ENCODE assay signal across 18 cellular contexts in genomic region chr11:61406991-61407728, GRCh38. TPM values are rescaled to one million over a fixed set of nuclear protein-coding genes. Genes with fewer than 3 reads are reported as not detected.
DNase-seq lines count a peak whose midpoint lies in the region; ATAC-seq and TF ChIP-seq lines count a peak whose summit lies in the region.
"Had no signal": no experiment of that assay in that cellular context is flagged by ENCODE, and none has a peak within 500 bp of the region (broad histone marks: within the 10 kb centered on the region; RNA-seq: fewer than 3 reads in every experiment).

No MANE protein-coding gene starts in this region.

- H3K9me3 ChIP-seq in neuronal stem cell (replicated peaks in 1 of 2; ENCODE audit: control insufficient read depth in 2 of 2, insufficient read depth in 1 of 2, low read depth in 1 of 2, low read length in 2 of 2): peaks cover 0 to 2% of the 10 kb centered on the region in 2 donors
- no peaks in the 10 kb centered on the region for H3K9me3 ChIP-seq in vagina

- peaks cover 100% of the 10 kb centered on the region for H3K36me3 Mint-ChIP-seq in activated T-cell treated with anti-CD3 and anti-CD28 coated beads, Interleukin-2, amount 50 U/mL, for 24 hours (ENCODE audit: low read depth)
- peaks cover 59% of the 10 kb centered on the region for H3K36me3 Mint-ChIP-seq in activated naive CD4-positive, alpha-beta T cell treated with anti-CD3 and anti-CD28 coated beads, Interleukin-2, amount 10 ng/mL, durations not matched to agents 7 days and 5 days

- H3K27ac ChIP-seq in caudate nucleus (ENCODE audit: low read depth, low read length): peak overlapping the region; percentile 91
- H3K27ac ChIP-seq in neuronal stem cell (replicated peaks; ENCODE audit: low read length): no peak overlapping the region
- H3K27ac ChIP-seq in vagina: no peak overlapping the region
- H3K27ac ChIP-seq: C4-2B had no signal

- H3K23ac ChIP-seq in neuronal stem cell (ENCODE audit: low read depth, low read length, poor library complexity): no peak overlapping the region

- no peaks in the 10 kb centered on the region for H3K27me3 Mint-ChIP-seq in activated T-cell treated with anti-CD3 and anti-CD28 coated beads, Interleukin-2, amount 50 U/mL, for 24 hours
- no peaks in the 10 kb centered on the region for H3K27me3 Mint-ChIP-seq in activated naive CD4-positive, alpha-beta T cell treated with anti-CD3 and anti-CD28 coated beads, Interleukin-2, amount 10 ng/mL, durations not matched to agents 7 days and 5 days

- no peak overlapping the region for H2BK15ac ChIP-seq in neuronal stem cell (ENCODE audit: low read length)

- TF ChIP-seq POLR2A in vagina (IDR thresholded peaks at IDR 0.05): no peak

- CTCF ChIA-PET in activated naive CD4-positive, alpha-beta T cell treated with anti-CD3 and anti-CD28 coated beads, Interleukin-2, amount 10 ng/mL, durations not matched to agents 7 days and 5 days (lab: Charles Lee): interaction anchor here (2.2 kb wide), 1 partner anchor 21 kb away, joined by 5 read pairs; no protein-coding TSS in a partner anchor

- H2BK5ac ChIP-seq in neuronal stem cell (ENCODE audit: low read length): no peak overlapping the region

- intact Hi-C loops in vagina (cut with DNase I): no loop called here

- peak overlapping the region; percentile 47 for H3K9ac ChIP-seq in neuronal stem cell (ENCODE audit: low read depth, low read length, poor library complexity)

- no CpG with 5 or more reads among the region's 5 CpGs for WGBS in neuronal stem cell (ENCODE audit: extremely low coverage in 2 of 2, insufficient read length in 2 of 2, insufficient replicate concordance in 1 of 2), 2 donors

- no peaks in the 10 kb centered on the region for H3K27me3 ChIP-seq in neuronal stem cell (ENCODE audit: control insufficient read depth in 3 of 3, insufficient read depth in 3 of 3, low read depth in 1 of 3, low read length in 3 of 3)
- no peaks in the 10 kb centered on the region for H3K27me3 ChIP-seq in vagina

- no peak for TF ChIP-seq CTCF in vagina (IDR thresholded peaks at IDR 0.05)

- H3K4me3 Mint-ChIP-seq in activated T-cell treated with anti-CD3 and anti-CD28 coated beads, Interleukin-2, amount 50 U/mL, for 24 hours: no peak overlapping the region
- no peak overlapping the region for H3K4me3 Mint-ChIP-seq in activated naive CD4-positive, alpha-beta T cell treated with anti-CD3 and anti-CD28 coated beads, Interleukin-2, amount 10 ng/mL, durations not matched to agents 7 days and 5 days
- H3K4me3 Mint-ChIP-seq: H9 had no signal

- no peak overlapping the region for H3K4ac ChIP-seq in neuronal stem cell (ENCODE audit: low read length)

- no peak overlapping the region for H2AFZ ChIP-seq in neuronal stem cell (ENCODE audit: low read length)

- peak overlapping the region; percentile 48 for H3K27ac Mint-ChIP-seq in activated T-cell treated with anti-CD3 and anti-CD28 coated beads, Interleukin-2, amount 50 U/mL, for 24 hours
- H3K27ac Mint-ChIP-seq in activated naive CD4-positive, alpha-beta T cell treated with anti-CD3 and anti-CD28 coated beads, Interleukin-2, amount 10 ng/mL, durations not matched to agents 7 days and 5 days: no peak overlapping the region
- H3K27ac Mint-ChIP-seq: H9 had no signal

- no peak overlapping the region for H4K91ac ChIP-seq in neuronal stem cell (ENCODE audit: low read depth, low read length, poor library complexity)

- H4K8ac ChIP-seq in neuronal stem cell (ENCODE audit: low read depth, low read length): no peak overlapping the region

- H2AK5ac ChIP-seq in neuronal stem cell (ENCODE audit: low read depth, low read length): no peak overlapping the region

- DNase-seq in activated T-cell treated with anti-CD3 and anti-CD28 coated beads, Interleukin-2, amount 50 U/mL, for 24 hours: no peak
- DNase-seq in activated T-cell treated with anti-CD3 and anti-CD28 coated beads, Interleukin-2, amount 50 U/mL, for 1 hour: no peak
- DNase-seq in caudate nucleus (lab: John Stamatoyannopoulos, UW): peak in 2 of 61 donors; percentile 16 to 18
- DNase-seq in neuronal stem cell (ENCODE audit: low spot score): no peak
- DNase-seq in activated naive CD4-positive, alpha-beta T cell treated with anti-CD3 and anti-CD28 coated beads, Interleukin-2, amount 10 ng/mL, durations not matched to agents 7 days and 5 days: no peak
- no peak for DNase-seq in vagina (ENCODE audit: extremely low spot score in 2 of 2)
- DNase-seq: DMS53, H9, Karpas-422, MM.1S, NCI-H1105, NCI-H1694 treated with DMSO at 0.1 percent for 48 hours, NCI-H510A, SHP77 had no signal

- no peak overlapping the region for H2BK120ac ChIP-seq in neuronal stem cell (ENCODE audit: low read depth, low read length)

- no peak overlapping the region for H2BK12ac ChIP-seq in neuronal stem cell (ENCODE audit: low read length)

- H3K79me1 ChIP-seq in neuronal stem cell (ENCODE audit: low read depth, low read length): peaks cover 1% of the 10 kb centered on the region

- H3K4me3 ChIP-seq in neuronal stem cell (ENCODE audit: low read length in 2 of 2): no peak overlapping the region
- no peak overlapping the region for H3K4me3 ChIP-seq in vagina

- no peak overlapping the region for H3K4me2 ChIP-seq in neuronal stem cell (ENCODE audit: insufficient read depth, low read length, poor library complexity, severe bottlenecking)

- no peaks in the 10 kb centered on the region for H3K9me3 Mint-ChIP-seq in activated T-cell treated with anti-CD3 and anti-CD28 coated beads, Interleukin-2, amount 50 U/mL, for 24 hours
- no peaks in the 10 kb centered on the region for H3K9me3 Mint-ChIP-seq in activated naive CD4-positive, alpha-beta T cell treated with anti-CD3 and anti-CD28 coated beads, Interleukin-2, amount 10 ng/mL, durations not matched to agents 7 days and 5 days
- H3K9me3 Mint-ChIP-seq: H9 had no signal

- H3K18ac ChIP-seq in neuronal stem cell (ENCODE audit: low read length): no peak overlapping the region

- H3K4me1 ChIP-seq in neuronal stem cell (ENCODE audit: control insufficient read depth in 2 of 2, insufficient read depth in 1 of 2, low read depth in 1 of 2, low read length in 2 of 2): no peaks in the 10 kb centered on the region
- H3K4me1 ChIP-seq in vagina: no peaks in the 10 kb centered on the region

- no peak overlapping the region for H3K14ac ChIP-seq in neuronal stem cell (ENCODE audit: low read length)

- H3K36me3 ChIP-seq in neuronal stem cell (replicated peaks in 1 of 2; ENCODE audit: control insufficient read depth in 2 of 2, insufficient read depth in 2 of 2, low read length in 2 of 2) (peaks cover 55 to 99% of the 10 kb centered on the region in 2 donors), vagina (peaks cover 0 to 99% of the 10 kb centered on the region in 2 donors)

- no peak for ATAC-seq in GM19397 (IDR thresholded peaks at IDR 0.05; ENCODE audit: unreplicated experiment)
- ATAC-seq in HG02610 (IDR thresholded peaks at IDR 0.05; ENCODE audit: unreplicated experiment): no peak

- H3K4me1 Mint-ChIP-seq in activated T-cell treated with anti-CD3 and anti-CD28 coated beads, Interleukin-2, amount 50 U/mL, for 24 hours (ENCODE audit: low read depth): peaks cover 2% of the 10 kb centered on the region
- no peaks in the 10 kb centered on the region for H3K4me1 Mint-ChIP-seq in activated naive CD4-positive, alpha-beta T cell treated with anti-CD3 and anti-CD28 coated beads, Interleukin-2, amount 10 ng/mL, durations not matched to agents 7 days and 5 days
- H3K4me1 Mint-ChIP-seq: H9 had no signal

RNA-seq across cellular contexts. Expression of gene TMEM216, which starts 14.8 kb away (rescaled TPM):
- polyA plus RNA-seq in neuronal stem cell (2013, experiment 1 of 2): 36.8 TPM
- polyA plus RNA-seq in neuronal stem cell (2013, experiment 2 of 2): 36.7 TPM
- total RNA-seq in vagina: 16.0 TPM
- total RNA-seq: A172 had no signal

RNA-seq across cellular contexts. Expression of gene CPSF7, which starts 22.6 kb away (rescaled TPM):
- polyA plus RNA-seq in neuronal stem cell (2013, experiment 1 of 2): 126 TPM
- polyA plus RNA-seq in neuronal stem cell (2013, experiment 2 of 2): 123 TPM
- total RNA-seq in vagina: 50.8 TPM

RNA-seq across cellular contexts. Expression of gene SDHAF2, which starts 22.8 kb away (rescaled TPM):
- polyA plus RNA-seq in neuronal stem cell (2013, experiment 1 of 2): 16.8 TPM
- 16.3 TPM for polyA plus RNA-seq in neuronal stem cell (2013, experiment 2 of 2)
- 24.3 TPM for total RNA-seq in vagina

RNA-seq across cellular contexts. Expression of gene TMEM138, which starts 45.0 kb away (rescaled TPM):
- 38.6 TPM for polyA plus RNA-seq in neuronal stem cell (2013, experiment 1 of 2)
- polyA plus RNA-seq in neuronal stem cell (2013, experiment 2 of 2): 40.8 TPM
- total RNA-seq in vagina: 19.9 TPM

RNA-seq across cellular contexts. Expression of gene CYB561A3, which starts 45.5 kb away (rescaled TPM):
- 7.0 TPM for polyA plus RNA-seq in neuronal stem cell (2013, experiment 1 of 2)
- polyA plus RNA-seq in neuronal stem cell (2013, experiment 2 of 2): 6.3 TPM
- 26.5 TPM for total RNA-seq in vagina
